ENCODE assay signal across 14 cellular contexts in genomic region chr21:42027804-42028753, GRCh38. TPM values are rescaled to one million over a fixed set of nuclear protein-coding genes. Genes with fewer than 3 reads are reported as not detected.
DNase-seq lines count a peak whose midpoint lies in the region; ATAC-seq and TF ChIP-seq lines count a peak whose summit lies in the region.
"Had no signal": no experiment of that assay in that cellular context is flagged by ENCODE, and none has a peak within 500 bp of the region (broad histone marks: within the 10 kb centered on the region; RNA-seq: fewer than 3 reads in every experiment).

No MANE protein-coding gene starts in this region.

- H3K36me3 Mint-ChIP-seq in brain, result no peaks in the 10 kb centered on the region

- H3K27ac Mint-ChIP-seq in brain, result peak overlapping the region; percentile 37 to 99 (median 96)
- H3K27ac Mint-ChIP-seq: activated CD4-positive, alpha-beta memory T cell treated with anti-CD3 and anti-CD28 coated beads, Interleukin-2, amount 10 ng/mL, durations not matched to agents 7 days and 5 days had no signal

- DNase-seq in D341Med (ENCODE audit: low spot score), result peak; percentile 61
- DNase-seq in NAMALWA (ENCODE audit: low spot score), result peak; percentile 59
- DNase-seq in posterior cingulate gyrus, result peak in 7 of 10 donors; percentile 23 to 90 (median 54)
- DNase-seq in medulla oblongata (ENCODE audit: extremely low spot score), result no peak
- no peak for DNase-seq in NCI-H1417 treated with DMSO at 0.1 percent for 48 hours (lab: John Stamatoyannopoulos, UW)
- DNase-seq: activated CD4-positive, alpha-beta memory T cell treated with anti-CD3 and anti-CD28 coated beads, Interleukin-2, amount 10 ng/mL, durations not matched to agents 7 days and 5 days; body of pancreas; effector memory CD8-positive, alpha-beta T cell; H9; NCI-H1105; NCI-H2227 treated with DMSO at 0.1 percent for 48 hours; stimulated activated naive CD4-positive, alpha-beta T cell had no signal

- H3K4me3 Mint-ChIP-seq in brain, result peak overlapping the region in 2 of 5 experiments; percentile 25 to 72
- H3K4me3 Mint-ChIP-seq: activated CD4-positive, alpha-beta memory T cell treated with anti-CD3 and anti-CD28 coated beads, Interleukin-2, amount 10 ng/mL, durations not matched to agents 7 days and 5 days; effector memory CD8-positive, alpha-beta T cell; H9 had no signal

- no peak for TF ChIP-seq CTCF in brain (conservative IDR thresholded peaks at IDR 0.05)

- peaks cover 57% of the 10 kb centered on the region for H3K4me1 Mint-ChIP-seq in brain
- H3K4me1 Mint-ChIP-seq: activated CD4-positive, alpha-beta memory T cell treated with anti-CD3 and anti-CD28 coated beads, Interleukin-2, amount 10 ng/mL, durations not matched to agents 7 days and 5 days had no signal

- H3K9me3 Mint-ChIP-seq in brain, result peaks cover 0 to 4% (median 0%) of the 10 kb centered on the region in 5 experiments
- H3K9me3 Mint-ChIP-seq: effector memory CD8-positive, alpha-beta T cell; H9 had no signal

- H3K27me3 Mint-ChIP-seq in brain, result no peaks in the 10 kb centered on the region

- ATAC-seq in GM18873 (IDR thresholded peaks at IDR 0.05; ENCODE audit: low FRiP score, unreplicated experiment), result no peak
- ATAC-seq: body of pancreas; effector memory CD8-positive, alpha-beta T cell had no signal

- intact Hi-C loops in posterior cingulate gyrus (cut with DNase I), result no loop called here

RNA-seq across cellular contexts. Expression of gene ZBTB21, which starts 17.9 kb away (rescaled TPM):
- 8.6 TPM for polyA plus RNA-seq in brain (ENCODE audit: insufficient read depth, low read depth, low replicate concordance)

RNA-seq across cellular contexts. Expression of gene UMODL1, which starts 43.0 kb away (rescaled TPM):
- 3.3 TPM for polyA plus RNA-seq in brain (ENCODE audit: insufficient read depth, low read depth, low replicate concordance)

Comparison
In these comparisons a context has a peak if more than half of its experiments do, and no peak if none do; other contexts are left out.
1. DNase-seq: peak in D341Med (single experiment), NAMALWA (single experiment) and posterior cingulate gyrus (7 of 10); none in medulla oblongata (single experiment) and NCI-H1417 treated with DMSO at 0.1 percent for 48 hours (single experiment).